19 cellular contexts compared by ENCODE assay signal in the genomic region with DNA sequence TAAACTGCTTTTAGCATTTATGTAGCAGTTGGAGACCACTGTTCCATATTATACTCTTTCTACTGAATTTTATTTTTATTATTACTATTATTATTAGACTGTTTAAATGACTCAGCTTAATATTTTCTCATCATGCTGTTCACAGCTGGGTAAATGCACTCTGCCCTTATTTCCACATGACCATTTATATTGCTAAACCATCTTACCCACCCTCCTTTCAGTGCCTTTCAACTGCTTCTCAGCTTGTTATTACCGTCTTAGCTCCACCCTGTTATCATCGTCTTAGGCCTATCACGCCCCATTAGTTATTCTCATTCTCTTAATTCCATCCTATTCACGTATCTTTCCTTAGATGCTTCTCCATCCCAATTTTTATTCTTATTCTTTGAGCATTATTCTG.
DNase-seq lines count a peak whose midpoint lies in the region; ATAC-seq and TF ChIP-seq lines count a peak whose summit lies in the region.
"Had no signal": no experiment of that assay in that cellular context is flagged by ENCODE, and none has a peak within 500 bp of the region (broad histone marks: within the 10 kb centered on the region; RNA-seq: fewer than 3 reads in every experiment).

No MANE protein-coding gene starts in this region.

- H2BK120ac ChIP-seq in IMR-90 (ENCODE audit: low read depth, low read length) = no peak overlapping the region

- H2BK15ac ChIP-seq in IMR-90 (ENCODE audit: low read depth, low read length) = no peak overlapping the region

- H2BK5ac ChIP-seq in IMR-90 (ENCODE audit: low read depth, low read length, poor library complexity, severe bottlenecking) = no peak overlapping the region

- no peak for TF ChIP-seq RAD21 in IMR-90 (IDR thresholded peaks at IDR 0.05; ENCODE audit: low read length)

- H3K27ac ChIP-seq in IMR-90 (ENCODE audit: insufficient read depth, low read length) (no peak overlapping the region), colonic mucosa (no peak overlapping the region)

- H3K9me1 ChIP-seq in IMR-90 (ENCODE audit: insufficient read depth, low read length) = peaks cover 4% of the 10 kb centered on the region; the same call in 1 of the 2 replicates

- H3K79me1 ChIP-seq in IMR-90 (ENCODE audit: low read depth in 1 of 2, low read length in 2 of 2) = no peaks in the 10 kb centered on the region

- H4K91ac ChIP-seq in IMR-90 (ENCODE audit: insufficient read depth, low read depth, low read length) = no peak overlapping the region

- DNase-seq in IMR-90 (peak; percentile 7), astrocyte of the spinal cord (ENCODE audit: low read depth, low spot score) (peak; percentile 38), iris pigment epithelial cell (ENCODE audit: low read depth) (peak; percentile 1), colonic mucosa (no peak)
- DNase-seq: ACHN; BE2C; C1 segment of cervical spinal cord; CD4-positive, CD25-positive, alpha-beta regulatory T cell; CD8-positive, alpha-beta memory T cell; COR-L47; DMS 273 treated with DMSO at 0.1 percent for 48 hours; DMS53; DND-41; EL; GOT3; H7 had no signal

- no peaks in the 10 kb centered on the region for H3K27me3 ChIP-seq in IMR-90 (ENCODE audit: control insufficient read depth, insufficient read depth, low read length)
- no peaks in the 10 kb centered on the region for H3K27me3 ChIP-seq in colonic mucosa
- H3K27me3 ChIP-seq: BE2C had no signal

- POLR2A ChIA-PET in IMR-90 (lab: Charles Lee; ENCODE audit: unreplicated experiment) = no interaction called here

- ATAC-seq in IMR-90 (ENCODE audit: low read depth) = no peak
- ATAC-seq in HG02870 (IDR thresholded peaks at IDR 0.05; ENCODE audit: unreplicated experiment) = no peak
- ATAC-seq in HG03439 (IDR thresholded peaks at IDR 0.05; ENCODE audit: unreplicated experiment) = no peak
- ATAC-seq: GM12878 had no signal

- intact Hi-C loops in IMR-90 (cut with micrococcal nuclease) (no loop called here), colonic mucosa (cut with DNase I) (no loop called here)

- H3K4ac ChIP-seq in IMR-90 (ENCODE audit: low read depth, low read length) = no peak overlapping the region

- TF ChIP-seq CTCF in IMR-90 (conservative IDR thresholded peaks at IDR 0.05; ENCODE audit: low read depth, low read length) = no peak
- no peak for TF ChIP-seq CTCF in astrocyte of the spinal cord (IDR thresholded peaks at IDR 0.05; ENCODE audit: low read depth, low read length)
- TF ChIP-seq CTCF in colonic mucosa (IDR thresholded peaks at IDR 0.05) = no peak

- 100% methylated on average over 2 of the region's 4 CpGs; no CpG with 5 or more reads in 1 of the 2 experiments for WGBS in IMR-90 (ENCODE audit: extremely low coverage in 2 of 2, insufficient read length in 1 of 2), 2 experiments

- dilution Hi-C loops in IMR-90 (cut with HindIII; ENCODE audit: low sequenced_read_pairs, unreplicated experiment) = no loop called here

- no peak overlapping the region for H3K14ac ChIP-seq in IMR-90 (replicated peaks; ENCODE audit: low read depth, low read length)

- no peak overlapping the region for H4K8ac ChIP-seq in IMR-90 (ENCODE audit: low read depth in 2 of 2, low read length in 2 of 2)

- H3K9me3 ChIP-seq in IMR-90 (ENCODE audit: control insufficient read depth, insufficient read depth, low read length) (no peaks in the 10 kb centered on the region), colonic mucosa (no peaks in the 10 kb centered on the region)
- H3K9me3 ChIP-seq: BE2C had no signal

- no peak overlapping the region for H2AK9ac ChIP-seq in IMR-90 (replicated peaks; ENCODE audit: low read depth, low read length, poor library complexity)

- H3K56ac ChIP-seq in IMR-90 (ENCODE audit: extremely low read depth, insufficient read depth, low read length) = no peak overlapping the region

- H2AFZ ChIP-seq in IMR-90 (replicated peaks; ENCODE audit: low read length, poor library complexity) = no peak overlapping the region

- H3K9ac ChIP-seq in IMR-90 (ENCODE audit: low read depth, low read length) (no peak overlapping the region), colonic mucosa (ENCODE audit: low read depth in 2 of 2, low read length in 2 of 2) (no peak overlapping the region)

- H3K4me1 ChIP-seq in IMR-90 (ENCODE audit: control insufficient read depth, insufficient read depth, low read length) (peaks cover 10% of the 10 kb centered on the region), colonic mucosa (no peaks in the 10 kb centered on the region)

- H3K36me3 ChIP-seq in IMR-90 (ENCODE audit: control insufficient read depth, insufficient read depth, low read length) = no peaks in the 10 kb centered on the region
- no peaks in the 10 kb centered on the region for H3K36me3 ChIP-seq in colonic mucosa
- H3K36me3 ChIP-seq: BE2C had no signal

- no peak overlapping the region for H3K4me3 ChIP-seq in IMR-90 (ENCODE audit: insufficient read depth, low read depth, low read length)
- no peak overlapping the region for H3K4me3 ChIP-seq in astrocyte of the spinal cord (ENCODE audit: low read depth, low read length)
- H3K4me3 ChIP-seq in colonic mucosa = no peak overlapping the region
- H3K4me3 ChIP-seq: GM12878 had no signal

- H2BK20ac ChIP-seq in IMR-90 (ENCODE audit: low read depth, low read length) = no peak overlapping the region

- H4K5ac ChIP-seq in IMR-90 (ENCODE audit: low read depth, low read length) = no peak overlapping the region

- no peaks in the 10 kb centered on the region for H4K20me1 ChIP-seq in IMR-90 (ENCODE audit: insufficient read depth, low read length)

- CTCF ChIA-PET in IMR-90 (lab: Yijun Ruan, JAX) = interaction anchor here (0.6 to 1.6 kb wide), 6 partner anchors 8 to 87 kb away, joined by 3 to 6 read pairs (median 4); no protein-coding TSS in a partner anchor

- in situ Hi-C loops in IMR-90 (cut with MboI; ENCODE audit: low sequenced_read_pairs) = no loop called here
- in situ Hi-C loops in astrocyte of the spinal cord (cut with HindIII; ENCODE audit: low sequenced_read_pairs) = no loop called here

- no peak for TF ChIP-seq POLR2A in IMR-90 (IDR thresholded peaks at IDR 0.05; ENCODE audit: low read depth, low read length)

- H3K4me2 ChIP-seq in IMR-90 (ENCODE audit: low read depth, low read length) = no peak overlapping the region

- H3K18ac ChIP-seq in IMR-90 (ENCODE audit: low read depth, low read length) = no peak overlapping the region; the same call in 1 of the 2 replicates

- no peak overlapping the region for H2AK5ac ChIP-seq in IMR-90 (ENCODE audit: low read depth, low read length)

- BruUV-seq in IMR-90 (replicated peaks; lab: Mats Ljungman, UMichigan) = no TSS peak

- H3K23ac ChIP-seq in IMR-90 (ENCODE audit: low read depth, low read length) = no peak overlapping the region

TF ChIP-seq in IMR-90, 13 proteins besides CTCF, POLR2A, EP300 and RAD21:
- TF ChIP-seq NFE2L2 (IDR thresholded peaks at IDR 0.05; ENCODE audit: low read depth, low read length) (0 out of 2 replicates have a peak, but pooled peaks have one; percentile 14), RCOR1 (IDR thresholded peaks at IDR 0.05; ENCODE audit: insufficient replicate concordance, low read length) (no peak)
